Comparison of ENCODE assay signal across 23 cellular contexts in the genomic region with DNA sequence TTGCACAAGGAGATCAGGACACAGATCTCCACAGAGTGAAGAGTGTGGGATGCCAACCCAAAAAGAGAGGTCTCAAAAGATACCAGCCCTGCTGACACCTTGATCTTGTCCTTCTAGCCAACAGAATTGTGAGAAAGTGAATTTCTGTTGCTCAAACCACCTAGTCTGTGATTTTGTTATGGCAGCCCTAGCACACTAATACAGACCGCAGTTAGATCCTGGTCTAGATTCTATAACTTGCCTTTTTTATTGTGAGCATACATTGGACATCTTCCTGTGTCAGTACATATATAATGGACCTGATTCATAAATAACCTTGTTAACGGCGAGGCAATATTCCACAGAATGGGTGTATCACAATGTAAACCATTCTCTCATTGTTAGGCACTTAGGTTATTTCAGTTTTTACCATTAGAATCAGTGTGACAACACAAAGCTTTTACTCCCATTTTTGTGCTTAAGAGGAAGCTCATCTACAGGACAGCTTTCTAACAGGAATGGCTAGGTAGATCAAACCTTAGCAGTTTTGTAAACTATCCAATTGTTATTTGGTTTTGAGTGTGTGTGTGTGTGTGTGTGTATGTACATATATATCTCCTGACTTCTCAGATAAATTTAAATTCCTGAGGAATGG.
"Had no signal": no experiment of that assay in that cellular context is flagged by ENCODE, and none has a peak within 500 bp of the region (broad histone marks: within the 10 kb centered on the region; RNA-seq: fewer than 3 reads in every experiment).

No MANE protein-coding gene starts in this region.

- H3K79me2 ChIP-seq: hepatocyte had no signal

- H3K4me1 ChIP-seq: body of pancreas, suprapubic skin, upper lobe of right lung had no signal

- H3K4me3 ChIP-seq: body of pancreas, gastroesophageal sphincter, hepatocyte, left ventricle myocardium inferior, lung, mucosa of descending colon, ovary, suprapubic skin, tibial artery, upper lobe of right lung had no signal

- H3K27ac ChIP-seq: body of pancreas, gastroesophageal sphincter, hepatocyte, left ventricle myocardium inferior, ovary, suprapubic skin, tibial artery, upper lobe of right lung had no signal

- H2AFZ ChIP-seq: hepatocyte had no signal

- DNase-seq: activated CD4-positive, alpha-beta T cell treated with anti-CD3 and anti-CD28 coated beads for 36 hours; activated CD4-positive, alpha-beta T cell treated with anti-CD3 and anti-CD28 coated beads, Interleukin-2, amount 50 U/mL, for 4 hours; activated CD4-positive, CD25-positive, alpha-beta regulatory T cell; activated CD8-positive, alpha-beta memory T cell treated with anti-CD3 and anti-CD28 coated beads for 24 hours; activated effector memory CD4-positive, alpha-beta T cell treated with Interleukin-2 at 50 U/mL for 16 hours; activated naive CD4-positive, alpha-beta T cell treated with Interleukin-2 at 50 U/mL for 16 hours; anterior cingulate cortex; body of pancreas; cortex of kidney; islet precursor cell; left ventricle myocardium inferior; mucosa of descending colon; ovary; stimulated activated CD4-positive, alpha-beta T cell treated with anti-CD3 and anti-CD28 coated beads, Interleukin-15, amount 100 ng/mL, for 24 hours; stimulated activated CD4-positive, alpha-beta T cell treated with anti-CD3 and anti-CD28 coated beads, Interleukin-2, amount 100 ng/mL, for 24 hours; stimulated activated naive CD4-positive, alpha-beta T cell; tibial artery; upper lobe of right lung had no signal

- H3K27me3 ChIP-seq: body of pancreas, gastroesophageal sphincter, hepatocyte, ovary, suprapubic skin, tibial artery, upper lobe of right lung had no signal

- H3K36me3 ChIP-seq: gastroesophageal sphincter, left ventricle myocardium inferior, ovary, suprapubic skin, tibial artery, upper lobe of right lung had no signal

- H3K4me2 ChIP-seq: hepatocyte had no signal

- H3K9me3 ChIP-seq: body of pancreas, gastroesophageal sphincter, left ventricle myocardium inferior, mucosa of descending colon, ovary, suprapubic skin, tibial artery, upper lobe of right lung had no signal

- ATAC-seq: activated CD4-positive, alpha-beta T cell treated with anti-CD3 and anti-CD28 coated beads for 36 hours; body of pancreas; gastroesophageal sphincter; mucosa of descending colon; sciatic nerve; upper lobe of right lung had no signal
